Comparison of ENCODE assay signal across 2 cellular contexts in the genomic region with DNA sequence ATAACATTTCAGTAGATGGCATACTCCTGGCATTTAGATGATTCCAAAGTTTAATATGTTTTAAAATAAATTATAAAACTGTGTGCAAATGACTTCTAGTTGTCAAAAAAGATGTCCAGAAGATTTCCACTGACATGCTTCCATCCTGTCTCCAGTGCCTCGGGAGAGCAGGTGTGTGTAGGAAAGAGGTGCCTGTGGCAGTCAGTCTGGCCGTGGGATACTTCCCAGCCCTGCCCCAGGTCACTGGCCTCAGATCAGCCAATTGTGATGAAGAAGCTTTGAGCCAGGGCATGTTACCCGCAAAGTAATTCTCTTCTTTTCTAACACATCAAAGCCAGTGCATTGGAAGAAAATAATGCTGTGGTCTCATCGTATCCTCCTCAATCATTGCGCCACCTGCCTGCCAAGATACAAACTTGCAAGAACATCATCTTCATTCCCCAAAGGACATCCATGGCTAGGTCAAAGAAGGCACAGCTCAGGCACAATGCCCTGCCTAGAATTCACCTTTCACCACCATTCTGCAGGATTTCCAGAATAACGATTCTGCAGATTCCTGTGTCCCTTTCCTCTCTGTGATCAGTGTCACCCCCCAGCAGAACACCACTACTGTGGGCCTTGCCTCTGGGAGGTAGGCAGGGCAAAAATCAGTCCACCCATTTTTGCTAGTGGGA.
TF ChIP-seq lines count a peak whose summit lies in the region.

No MANE protein-coding gene starts in this region.

TF ChIP-seq in K562, 482 proteins besides CTCF, POLR2A, EP300 and RAD21:
- TF ChIP-seq, protein P1, sequence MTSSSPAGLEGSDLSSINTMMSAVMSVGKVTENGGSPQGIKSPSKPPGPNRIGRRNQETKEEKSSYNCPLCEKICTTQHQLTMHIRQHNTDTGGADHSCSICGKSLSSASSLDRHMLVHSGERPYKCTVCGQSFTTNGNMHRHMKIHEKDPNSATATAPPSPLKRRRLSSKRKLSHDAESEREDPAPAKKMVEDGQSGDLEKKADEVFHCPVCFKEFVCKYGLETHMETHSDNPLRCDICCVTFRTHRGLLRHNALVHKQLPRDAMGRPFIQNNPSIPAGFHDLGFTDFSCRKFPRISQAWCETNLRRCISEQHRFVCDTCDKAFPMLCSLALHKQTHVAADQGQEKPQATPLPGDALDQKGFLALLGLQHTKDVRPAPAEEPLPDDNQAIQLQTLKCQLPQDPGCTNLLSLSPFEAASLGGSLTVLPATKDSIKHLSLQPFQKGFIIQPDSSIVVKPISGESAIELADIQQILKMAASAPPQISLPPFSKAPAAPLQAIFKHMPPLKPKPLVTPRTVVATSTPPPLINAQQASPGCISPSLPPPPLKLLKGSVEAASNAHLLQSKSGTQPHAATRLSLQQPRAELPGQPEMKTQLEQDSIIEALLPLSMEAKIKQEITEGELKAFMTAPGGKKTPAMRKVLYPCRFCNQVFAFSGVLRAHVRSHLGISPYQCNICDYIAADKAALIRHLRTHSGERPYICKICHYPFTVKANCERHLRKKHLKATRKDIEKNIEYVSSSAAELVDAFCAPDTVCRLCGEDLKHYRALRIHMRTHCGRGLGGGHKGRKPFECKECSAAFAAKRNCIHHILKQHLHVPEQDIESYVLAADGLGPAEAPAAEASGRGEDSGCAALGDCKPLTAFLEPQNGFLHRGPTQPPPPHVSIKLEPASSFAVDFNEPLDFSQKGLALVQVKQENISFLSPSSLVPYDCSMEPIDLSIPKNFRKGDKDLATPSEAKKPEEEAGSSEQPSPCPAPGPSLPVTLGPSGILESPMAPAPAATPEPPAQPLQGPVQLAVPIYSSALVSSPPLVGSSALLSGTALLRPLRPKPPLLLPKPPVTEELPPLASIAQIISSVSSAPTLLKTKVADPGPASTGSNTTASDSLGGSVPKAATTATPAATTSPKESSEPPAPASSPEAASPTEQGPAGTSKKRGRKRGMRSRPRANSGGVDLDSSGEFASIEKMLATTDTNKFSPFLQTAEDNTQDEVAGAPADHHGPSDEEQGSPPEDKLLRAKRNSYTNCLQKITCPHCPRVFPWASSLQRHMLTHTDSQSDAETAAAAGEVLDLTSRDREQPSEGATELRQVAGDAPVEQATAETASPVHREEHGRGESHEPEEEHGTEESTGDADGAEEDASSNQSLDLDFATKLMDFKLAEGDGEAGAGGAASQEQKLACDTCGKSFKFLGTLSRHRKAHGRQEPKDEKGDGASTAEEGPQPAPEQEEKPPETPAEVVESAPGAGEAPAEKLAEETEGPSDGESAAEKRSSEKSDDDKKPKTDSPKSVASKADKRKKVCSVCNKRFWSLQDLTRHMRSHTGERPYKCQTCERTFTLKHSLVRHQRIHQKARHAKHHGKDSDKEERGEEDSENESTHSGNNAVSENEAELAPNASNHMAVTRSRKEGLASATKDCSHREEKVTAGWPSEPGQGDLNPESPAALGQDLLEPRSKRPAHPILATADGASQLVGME (CRISPR knock-in tag; IDR thresholded peaks at IDR 0.05): no peak
- TF ChIP-seq, protein P2, sequence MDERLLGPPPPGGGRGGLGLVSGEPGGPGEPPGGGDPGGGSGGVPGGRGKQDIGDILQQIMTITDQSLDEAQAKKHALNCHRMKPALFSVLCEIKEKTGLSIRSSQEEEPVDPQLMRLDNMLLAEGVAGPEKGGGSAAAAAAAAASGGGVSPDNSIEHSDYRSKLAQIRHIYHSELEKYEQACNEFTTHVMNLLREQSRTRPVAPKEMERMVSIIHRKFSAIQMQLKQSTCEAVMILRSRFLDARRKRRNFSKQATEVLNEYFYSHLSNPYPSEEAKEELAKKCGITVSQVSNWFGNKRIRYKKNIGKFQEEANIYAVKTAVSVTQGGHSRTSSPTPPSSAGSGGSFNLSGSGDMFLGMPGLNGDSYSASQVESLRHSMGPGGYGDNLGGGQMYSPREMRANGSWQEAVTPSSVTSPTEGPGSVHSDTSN (CRISPR knock-in tag; IDR thresholded peaks at IDR 0.05; ENCODE audit: low read depth): no peak
- TF ChIP-seq, protein P2 (tag; conservative IDR thresholded peaks at IDR 0.05; ENCODE audit: low read depth): no peak
- TF ChIP-seq ZNF644 (tag; IDR thresholded peaks at IDR 0.05; ENCODE audit: low read depth) (no peak), ZNF324 (CRISPR knock-in tag; IDR thresholded peaks at IDR 0.05) (no peak), XRCC5 (IDR thresholded peaks at IDR 0.05; ENCODE audit: low read depth, low read length) (0 out of 2 replicates have a peak, but pooled peaks have one; percentile 21), SMC3 (conservative IDR thresholded peaks at IDR 0.05; ENCODE audit: insufficient read depth, low read depth, low read length) (peak; percentile 71), DDX20 (tag; IDR thresholded peaks at IDR 0.05; ENCODE audit: low read depth) (no peak), ESRRA (IDR thresholded peaks at IDR 0.05; ENCODE audit: borderline replicate concordance, low read depth) (peak; percentile 47), RHOXF2B (CRISPR knock-in tag; conservative IDR thresholded peaks at IDR 0.05) (no peak)

TF ChIP-seq in HepG2, 621 proteins besides CTCF, POLR2A, EP300 and RAD21:
- peak; percentile 55 for TF ChIP-seq SMC3 (IDR thresholded peaks at IDR 0.05; ENCODE audit: low read length)
- TF ChIP-seq STAG1 (CRISPR knock-in tag; IDR thresholded peaks at IDR 0.05): peak; percentile 58
- no peak for TF ChIP-seq ARID2 (CRISPR knock-in tag; IDR thresholded peaks at IDR 0.05; ENCODE audit: borderline replicate concordance)
TF ChIP-seq in HepG2: peak in this region for 2.
